ENCODE assay signal across 8 cellular contexts in genomic region chr6:160991411-160992322, GRCh38. TPM values are rescaled to one million over a fixed set of nuclear protein-coding genes. Genes with fewer than 3 reads are reported as not detected.
DNase-seq lines count a peak whose midpoint lies in the region; ATAC-seq and TF ChIP-seq lines count a peak whose summit lies in the region.

TSS of gene MAP3K4 (plus strand) at chr6:160991769. CDS start at chr6:160991932, 163 bp downstream.

- H3K9me3 ChIP-seq in right lobe of liver = no peaks in the 10 kb centered on the region

- peak within 1 kb of the TSS; percentile 76 to 89 (median 82) for H3K27ac ChIP-seq in right lobe of liver

- no peaks in the 10 kb centered on the region for H3K27me3 ChIP-seq in right lobe of liver

- peaks cover 0 to 5% (median 0%) of the 10 kb centered on the region in 4 donors for H3K4me1 ChIP-seq in right lobe of liver

- ATAC-seq in GM18909 (IDR thresholded peaks at IDR 0.05; ENCODE audit: poor library complexity, unreplicated experiment) = peak; percentile 72
- peak; percentile 57 for ATAC-seq in HG03139 (IDR thresholded peaks at IDR 0.05; ENCODE audit: unreplicated experiment)
- peak; percentile 86 to 93 (median 91) for ATAC-seq in right lobe of liver

- TF ChIP-seq POLR2A in right lobe of liver (IDR thresholded peaks at IDR 0.05) = peak; percentile 65

- no peaks in the 10 kb centered on the region for H3K36me3 ChIP-seq in right lobe of liver

- peak; percentile 76 for DNase-seq in Ammon's horn (ENCODE audit: low spot score)
- DNase-seq in NCI-H524 (lab: John Stamatoyannopoulos, UW) = peak; percentile 80 to 90
- peak; percentile 70 for DNase-seq in activated CD4-positive, alpha-beta T cell treated with anti-CD3 and anti-CD28 coated beads, Interleukin-2, amount 50 U/mL, for 24 hours (ENCODE audit: low read depth in 1 of 2, low spot score in 1 of 2)
- DNase-seq in dermis blood vessel endothelial cell = peak; percentile 93
- DNase-seq in right lobe of liver = peak; percentile 86 to 88 (median 88)
- DNase-seq in stimulated activated CD4-positive, alpha-beta T cell treated with anti-CD3 and anti-CD28 coated beads, Interleukin-4, amount 100 ng/mL, for 4 hours = peak; percentile 73 to 83

- peak in 1 of 4 donors; percentile 21 for TF ChIP-seq CTCF in right lobe of liver (IDR thresholded peaks at IDR 0.05)

- intact Hi-C loops in right lobe of liver (cut with DNase I) = no loop called here

- H3K4me3 ChIP-seq in right lobe of liver = peak within 1 kb of the TSS; percentile 90 to 96 (median 94)

- WGBS in right lobe of liver (ENCODE audit: insufficient coverage, low coverage, low lambda C conversion rate, missing lambda C conversion rate) = under 1% methylated on average over 22 of the region's 124 CpGs

RNA-seq across cellular contexts. Expression of gene MAP3K4, which starts in this region (rescaled TPM):
- total RNA-seq in dermis blood vessel endothelial cell (26.5 and 33.5 TPM in 2 replicates), right lobe of liver (10 to 100 TPM in 4 of 6 experiments, 1 to 10 TPM in 2; 9.4 to 20.5 (median 13.1) TPM)

Comparison
In these comparisons a context has a peak if more than half of its experiments do, and no peak if none do; other contexts are left out.
1. Peak in every context shown above with its lines: DNase-seq, ATAC-seq, H3K4me3 ChIP-seq and H3K27ac ChIP-seq.